Comparison of ENCODE assay signal across 1 cellular context in the genomic region with DNA sequence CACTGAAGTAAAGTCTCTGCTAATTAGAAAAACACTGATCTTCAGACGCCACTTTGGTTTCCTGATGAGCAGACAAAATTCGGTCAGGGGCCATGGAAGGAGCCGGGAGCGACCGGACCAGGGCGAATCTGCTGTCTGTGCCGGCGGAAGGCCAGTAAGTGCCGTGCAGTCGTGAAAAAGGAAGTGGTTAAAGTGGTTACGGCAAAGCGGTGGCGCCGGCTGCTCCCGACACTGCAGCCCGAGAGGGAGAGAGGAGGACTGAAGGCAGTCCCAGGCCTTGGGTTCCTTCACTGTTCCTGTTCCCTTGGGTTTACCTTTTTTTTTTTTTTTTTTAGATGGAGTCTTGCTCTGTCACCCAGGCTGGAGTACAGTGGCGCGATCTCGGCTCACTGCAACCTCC.
TF ChIP-seq lines count a peak whose summit lies in the region.

No MANE protein-coding gene starts in this region.

TF ChIP-seq in HepG2, 621 proteins besides CTCF, POLR2A, EP300 and RAD21:
- TF ChIP-seq BRCA1 (CRISPR knock-in tag; IDR thresholded peaks at IDR 0.05): no peak
- TF ChIP-seq TAF1 (CRISPR knock-in tag; IDR thresholded peaks at IDR 0.05): no peak
- no peak for TF ChIP-seq ZNF354B (CRISPR knock-in tag; IDR thresholded peaks at IDR 0.05)
- no peak for TF ChIP-seq FOXM1 (CRISPR knock-in tag; IDR thresholded peaks at IDR 0.05)
- TF ChIP-seq KAT8 (CRISPR knock-in tag; IDR thresholded peaks at IDR 0.05): no peak
- no peak for TF ChIP-seq GABPA (IDR thresholded peaks at IDR 0.05; ENCODE audit: low read depth, low read length)
- TF ChIP-seq GABPA (CRISPR knock-in tag; IDR thresholded peaks at IDR 0.05; ENCODE audit: low read depth): no peak
- no peak for TF ChIP-seq ZNF12 (CRISPR knock-in tag; IDR thresholded peaks at IDR 0.05)
- no peak for TF ChIP-seq SRF (IDR thresholded peaks at IDR 0.05; ENCODE audit: low read depth, low read length)
- no peak for TF ChIP-seq ISX (CRISPR knock-in tag; conservative IDR thresholded peaks at IDR 0.05)
